ENCODE assay signal across 32 cellular contexts in genomic region chr19:32858155-32858554, GRCh38. TPM values are rescaled to one million over a fixed set of nuclear protein-coding genes. Genes with fewer than 3 reads are reported as not detected.
"Had no signal": no experiment of that assay in that cellular context is flagged by ENCODE, and none has a peak within 500 bp of the region (broad histone marks: within the 10 kb centered on the region; RNA-seq: fewer than 3 reads in every experiment).

No MANE protein-coding gene starts in this region.

- H3K4me3 ChIP-seq: esophagus squamous epithelium had no signal

- DNase-seq: activated B cell treated with CpG ODN at 0.5 μM for 24 hours; activated CD4-positive, alpha-beta T cell treated with anti-CD3 and anti-CD28 coated beads for 48 hours; activated CD4-positive, alpha-beta T cell treated with anti-CD3 and anti-CD28 coated beads, Interleukin-2, amount 50 U/mL, for 1 hour; activated CD4-positive, alpha-beta T cell treated with anti-CD3 and anti-CD28 coated beads, Interleukin-2, amount 50 U/mL, for 48 hours; activated CD8-positive, alpha-beta memory T cell treated with anti-CD3 and anti-CD28 coated beads for 24 hours; activated CD8-positive, alpha-beta T cell treated with anti-CD3 and anti-CD28 coated beads for 36 hours; activated effector memory CD4-positive, alpha-beta T cell treated with Interleukin-2 at 50 U/mL for 16 hours; activated gamma-delta T cell treated with Interleukin-2 at 50 U/mL for 16 hours; activated naive CD4-positive, alpha-beta T cell treated with anti-CD3 and anti-CD28 coated beads, Interleukin-2, amount 50 U/mL, for 16 hours; activated naive CD4-positive, alpha-beta T cell treated with Interleukin-2 at 50 U/mL for 16 hours; activated T-cell treated with anti-CD3 and anti-CD28 coated beads, Interleukin-2, amount 50 U/mL, for 4 hours; amniotic stem cell; anterior cingulate cortex; brain microvascular endothelial cell; cortex of kidney; dermis blood vessel endothelial cell; effector CD4-positive, alpha-beta T cell; effector memory CD8-positive, alpha-beta T cell; esophagus squamous epithelium; T-helper 1 cell; T-helper 17 cell; T1000; WERI-Rb-1 had no signal

- ATAC-seq: activated CD4-positive, CD25-positive, alpha-beta regulatory T cell treated with anti-CD3 and anti-CD28 coated beads, Interleukin-2, amount 50 U/mL, for 24 hours; activated CD8-positive, alpha-beta T cell treated with anti-CD3 and anti-CD28 coated beads for 36 hours; activated T-cell treated with anti-CD3 and anti-CD28 coated beads, Interleukin-2, amount 50 U/mL, for 4 hours; activated T-helper 17 cell treated with anti-CD3 and anti-CD28 coated beads, Interleukin-2, amount 50 U/mL, for 72 hours; effector memory CD8-positive, alpha-beta T cell; T-helper 17 cell had no signal

- H3K36me3 ChIP-seq: brain microvascular endothelial cell, esophagus squamous epithelium, WERI-Rb-1 had no signal

- FAIRE-seq: astrocyte, bronchial epithelial cell, colon, frontal cortex had no signal

- H3K27me3 ChIP-seq: brain microvascular endothelial cell, esophagus squamous epithelium had no signal

- H3K27ac ChIP-seq: brain microvascular endothelial cell, esophagus squamous epithelium, WERI-Rb-1 had no signal

- H3K4me1 ChIP-seq: esophagus squamous epithelium had no signal

- H3K9me3 ChIP-seq: esophagus squamous epithelium had no signal

RNA-seq across cellular contexts. Expression of gene SLC7A9, which starts 11.4 kb away (rescaled TPM):
- total RNA-seq: activated CD8-positive, alpha-beta T cell treated with anti-CD3 and anti-CD28 coated beads for 36 hours; activated T-cell treated with anti-CD3 and anti-CD28 coated beads, Interleukin-2, amount 50 U/mL, for 4 hours; cardiac septum; dermis blood vessel endothelial cell; fibroblast of villous mesenchyme had no signal
- polyA plus RNA-seq: fibroblast of lung had no signal
